In genomic region chr12:107903377-107904061, GRCh38 we compare ENCODE assay signal across 9 cellular contexts.
DNase-seq lines count a peak whose midpoint lies in the region; ATAC-seq and TF ChIP-seq lines count a peak whose summit lies in the region.
"Had no signal": no experiment of that assay in that cellular context is flagged by ENCODE, and none has a peak within 500 bp of the region (broad histone marks: within the 10 kb centered on the region; RNA-seq: fewer than 3 reads in every experiment).

No MANE protein-coding gene starts in this region.

- no TSS peak for BruUV-seq in MCF 10A (replicated peaks; lab: Mats Ljungman, UMichigan)

- H3K27ac Mint-ChIP-seq in MCF 10A (ENCODE audit: low read depth, unreplicated experiment): no peak overlapping the region

- H3K9me3 ChIP-seq in DOHH2 (ENCODE audit: control insufficient read depth, insufficient read depth, low read length): no peaks in the 10 kb centered on the region
- no peaks in the 10 kb centered on the region for H3K9me3 ChIP-seq in OCI-LY1 (ENCODE audit: low read length)
- no peaks in the 10 kb centered on the region for H3K9me3 ChIP-seq in lower lobe of right lung
- H3K9me3 ChIP-seq: uterus had no signal

- DNase-seq in MCF 10A (ENCODE audit: unreplicated experiment): no peak
- DNase-seq in lower lobe of right lung: peak; percentile 84
- peak; percentile 81 for DNase-seq in stimulated activated naive CD8-positive, alpha-beta T cell treated with anti-CD3 and anti-CD28 coated beads, Interleukin-15, Interleukin-2, amounts not matched to agents 100 U/mL and 50 U/mL, for 24 hours
- DNase-seq in NCI-H2107 (lab: John Stamatoyannopoulos, UW): no peak

- H4K20me1 ChIP-seq in DOHH2 (ENCODE audit: control insufficient read depth, insufficient read depth, low read depth, low read length): no peaks in the 10 kb centered on the region
- H4K20me1 ChIP-seq in OCI-LY1 (ENCODE audit: insufficient read depth, low read length): no peaks in the 10 kb centered on the region

- H3F3A ChIP-seq in DOHH2 (ENCODE audit: control insufficient read depth, insufficient read depth) (no peaks in the 10 kb centered on the region), OCI-LY1 (ENCODE audit: insufficient read depth, low read length) (no peaks in the 10 kb centered on the region)

- no peak overlapping the region for H3K9ac ChIP-seq in OCI-LY1 (ENCODE audit: low read length)

- H3K36me3 ChIP-seq in DOHH2 (ENCODE audit: control insufficient read depth, low read length) (no peaks in the 10 kb centered on the region), OCI-LY1 (ENCODE audit: insufficient read depth, low read length) (no peaks in the 10 kb centered on the region), lower lobe of right lung (no peaks in the 10 kb centered on the region)
- H3K36me3 ChIP-seq: uterus had no signal

- intact Hi-C loops in MCF 10A (cut with micrococcal nuclease) (no loop called here), lower lobe of right lung (cut with DNase I) (no loop called here)

- no peaks in the 10 kb centered on the region for H3K9me3 Mint-ChIP-seq in MCF 10A (ENCODE audit: unreplicated experiment)

- H3K4me3 ChIP-seq in DOHH2 (ENCODE audit: low read length): peak overlapping the region; percentile 76
- H3K4me3 ChIP-seq in OCI-LY1 (ENCODE audit: low read depth, low read length, poor library complexity, severe bottlenecking): peak overlapping the region; percentile 41
- peak overlapping the region; percentile 47 for H3K4me3 ChIP-seq in lower lobe of right lung

- H3K27me3 ChIP-seq in DOHH2 (ENCODE audit: control insufficient read depth, low read length) (peaks cover 9% of the 10 kb centered on the region), OCI-LY1 (ENCODE audit: insufficient read depth, low read length) (no peaks in the 10 kb centered on the region), lower lobe of right lung (ENCODE audit: low read depth) (peaks cover 27% of the 10 kb centered on the region)
- H3K27me3 ChIP-seq: uterus had no signal

- no peak for TF ChIP-seq CTCF in DOHH2 (IDR thresholded peaks at IDR 0.05; ENCODE audit: low read depth, low read length, poor library complexity, severe bottlenecking)
- TF ChIP-seq CTCF in OCI-LY1 (IDR thresholded peaks at IDR 0.05; ENCODE audit: low read length): no peak
- TF ChIP-seq CTCF in MCF 10A (IDR thresholded peaks at IDR 0.05; ENCODE audit: unreplicated experiment): no peak
- TF ChIP-seq CTCF in lower lobe of right lung (IDR thresholded peaks at IDR 0.05): no peak

- H3K36me3 Mint-ChIP-seq in MCF 10A (ENCODE audit: insufficient read depth, unreplicated experiment): no peaks in the 10 kb centered on the region

- no peak overlapping the region for H3K27ac ChIP-seq in DOHH2 (ENCODE audit: low read depth, low read length)
- H3K27ac ChIP-seq in OCI-LY1 (ENCODE audit: low read depth, low read length, poor library complexity, severe bottlenecking): no peak overlapping the region
- H3K27ac ChIP-seq in lower lobe of right lung: no peak overlapping the region
- H3K27ac ChIP-seq: uterus had no signal

- H3K79me2 ChIP-seq in DOHH2 (ENCODE audit: control insufficient read depth, low read length) (no peaks in the 10 kb centered on the region), OCI-LY1 (ENCODE audit: insufficient read depth, low read length) (no peaks in the 10 kb centered on the region)

- POLR2A ChIA-PET in MCF 10A (lab: Yijun Ruan, JAX): no interaction called here

- no peak overlapping the region for H2AFZ ChIP-seq in OCI-LY1 (ENCODE audit: low read length)

- H3K4me1 Mint-ChIP-seq in MCF 10A (ENCODE audit: insufficient read depth, unreplicated experiment): no peaks in the 10 kb centered on the region

- H3K4me2 ChIP-seq in DOHH2 (ENCODE audit: low read length): peak overlapping the region; percentile 93
- H3K4me2 ChIP-seq in OCI-LY1 (ENCODE audit: low read length): peak overlapping the region; percentile 34

- H3K9me2 ChIP-seq in DOHH2 (replicated peaks; ENCODE audit: control insufficient read depth, low read length) (no peaks in the 10 kb centered on the region), OCI-LY1 (ENCODE audit: low read depth, low read length) (no peaks in the 10 kb centered on the region)

- H3K4me3 Mint-ChIP-seq in MCF 10A (ENCODE audit: unreplicated experiment): peak overlapping the region; percentile 37

- CTCF ChIA-PET in MCF 10A (lab: Yijun Ruan, JAX): no interaction called here

- peaks cover 36% of the 10 kb centered on the region for H3K27me3 Mint-ChIP-seq in MCF 10A (ENCODE audit: insufficient read depth, unreplicated experiment)

- ATAC-seq in GM19372 (IDR thresholded peaks at IDR 0.05; ENCODE audit: low read depth, unreplicated experiment) (peak; percentile 95), HG03378 (IDR thresholded peaks at IDR 0.05; ENCODE audit: unreplicated experiment) (peak; percentile 64), lower lobe of right lung (peak; percentile 89 to 91)
- ATAC-seq in stimulated activated naive CD8-positive, alpha-beta T cell treated with anti-CD3 and anti-CD28 coated beads, Interleukin-15, Interleukin-2, amounts not matched to agents 100 U/mL and 50 U/mL, for 24 hours: peak; percentile 95

- peaks cover 21% of the 10 kb centered on the region for H3K4me1 ChIP-seq in DOHH2 (ENCODE audit: control insufficient read depth, low read length)
- no peaks in the 10 kb centered on the region for H3K4me1 ChIP-seq in OCI-LY1 (ENCODE audit: insufficient read depth, low read length, severe bottlenecking)
- H3K4me1 ChIP-seq in lower lobe of right lung: peaks cover 9% of the 10 kb centered on the region

Comparison
In these comparisons a context has a peak if more than half of its experiments do, and no peak if none do; other contexts are left out.
1. DNase-seq: peak in lower lobe of right lung (single experiment) and stimulated activated naive CD8-positive, alpha-beta T cell treated with anti-CD3 and anti-CD28 coated beads, Interleukin-15, Interleukin-2, amounts not matched to agents 100 U/mL and 50 U/mL, for 24 hours (single experiment); none in MCF 10A (single experiment) and NCI-H2107 (single experiment).
2. Peak in every context shown above with its lines, with median percentiles within 50 percentile points of each other: H3K4me3 ChIP-seq and ATAC-seq.